1 cellular context compared by ENCODE assay signal in the genomic region with DNA sequence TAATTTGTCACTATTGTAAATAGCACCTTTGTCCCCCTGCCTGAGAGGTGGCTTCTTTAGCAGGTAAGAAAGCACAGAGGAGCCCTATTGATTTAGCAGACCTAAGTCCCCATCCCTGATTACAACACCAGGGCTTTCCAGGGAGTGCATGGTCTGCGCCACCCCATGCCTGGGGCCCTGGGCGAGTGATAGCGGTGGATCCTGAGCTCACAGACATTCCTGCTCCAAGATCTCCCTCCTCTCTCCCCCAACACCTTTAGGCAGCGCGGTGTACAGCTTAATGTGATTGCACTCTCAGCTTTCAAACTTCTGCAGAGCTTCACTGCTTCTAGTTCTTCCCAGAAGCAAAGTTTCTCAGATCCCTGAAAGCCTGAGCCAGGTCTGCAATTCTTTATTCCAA.
TF ChIP-seq lines count a peak whose summit lies in the region.

No MANE protein-coding gene starts in this region.

TF ChIP-seq in H1, 55 proteins besides CTCF, POLR2A, EP300 and RAD21 (continued from another document):
- TF ChIP-seq, protein P1, sequence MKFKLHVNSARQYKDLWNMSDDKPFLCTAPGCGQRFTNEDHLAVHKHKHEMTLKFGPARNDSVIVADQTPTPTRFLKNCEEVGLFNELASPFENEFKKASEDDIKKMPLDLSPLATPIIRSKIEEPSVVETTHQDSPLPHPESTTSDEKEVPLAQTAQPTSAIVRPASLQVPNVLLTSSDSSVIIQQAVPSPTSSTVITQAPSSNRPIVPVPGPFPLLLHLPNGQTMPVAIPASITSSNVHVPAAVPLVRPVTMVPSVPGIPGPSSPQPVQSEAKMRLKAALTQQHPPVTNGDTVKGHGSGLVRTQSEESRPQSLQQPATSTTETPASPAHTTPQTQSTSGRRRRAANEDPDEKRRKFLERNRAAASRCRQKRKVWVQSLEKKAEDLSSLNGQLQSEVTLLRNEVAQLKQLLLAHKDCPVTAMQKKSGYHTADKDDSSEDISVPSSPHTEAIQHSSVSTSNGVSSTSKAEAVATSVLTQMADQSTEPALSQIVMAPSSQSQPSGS (IDR thresholded peaks at IDR 0.05; ENCODE audit: low read length), result no peak
- TF ChIP-seq RFX5 (IDR thresholded peaks at IDR 0.05; ENCODE audit: borderline replicate concordance, low read depth, low read length), result no peak
- TF ChIP-seq RXRA (IDR thresholded peaks at IDR 0.05; ENCODE audit: insufficient read depth, low read depth, low read length), result no peak
- TF ChIP-seq RNF2 (IDR thresholded peaks at IDR 0.05; ENCODE audit: borderline replicate concordance, low read depth, low read length, missing control alignments, poor library complexity, severe bottlenecking), result no peak
- TF ChIP-seq, protein P2, sequence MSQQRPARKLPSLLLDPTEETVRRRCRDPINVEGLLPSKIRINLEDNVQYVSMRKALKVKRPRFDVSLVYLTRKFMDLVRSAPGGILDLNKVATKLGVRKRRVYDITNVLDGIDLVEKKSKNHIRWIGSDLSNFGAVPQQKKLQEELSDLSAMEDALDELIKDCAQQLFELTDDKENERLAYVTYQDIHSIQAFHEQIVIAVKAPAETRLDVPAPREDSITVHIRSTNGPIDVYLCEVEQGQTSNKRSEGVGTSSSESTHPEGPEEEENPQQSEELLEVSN (IDR thresholded peaks at IDR 0.05), result no peak
- TF ChIP-seq, protein P3, sequence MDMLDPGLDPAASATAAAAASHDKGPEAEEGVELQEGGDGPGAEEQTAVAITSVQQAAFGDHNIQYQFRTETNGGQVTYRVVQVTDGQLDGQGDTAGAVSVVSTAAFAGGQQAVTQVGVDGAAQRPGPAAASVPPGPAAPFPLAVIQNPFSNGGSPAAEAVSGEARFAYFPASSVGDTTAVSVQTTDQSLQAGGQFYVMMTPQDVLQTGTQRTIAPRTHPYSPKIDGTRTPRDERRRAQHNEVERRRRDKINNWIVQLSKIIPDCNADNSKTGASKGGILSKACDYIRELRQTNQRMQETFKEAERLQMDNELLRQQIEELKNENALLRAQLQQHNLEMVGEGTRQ (IDR thresholded peaks at IDR 0.05; ENCODE audit: low read length), result no peak
- TF ChIP-seq KDM5A (IDR thresholded peaks at IDR 0.05; ENCODE audit: low read length), result no peak
- TF ChIP-seq BACH1 (IDR thresholded peaks at IDR 0.05; ENCODE audit: low read length), result no peak
- TF ChIP-seq SP2 (IDR thresholded peaks at IDR 0.05; ENCODE audit: low read length), result no peak
- TF ChIP-seq TBP (IDR thresholded peaks at IDR 0.05; ENCODE audit: low read depth, low read length), result no peak
TF ChIP-seq in H1: peak in this region for 0.
